ENCODE assay signal across 1 cellular context in the genomic region with DNA sequence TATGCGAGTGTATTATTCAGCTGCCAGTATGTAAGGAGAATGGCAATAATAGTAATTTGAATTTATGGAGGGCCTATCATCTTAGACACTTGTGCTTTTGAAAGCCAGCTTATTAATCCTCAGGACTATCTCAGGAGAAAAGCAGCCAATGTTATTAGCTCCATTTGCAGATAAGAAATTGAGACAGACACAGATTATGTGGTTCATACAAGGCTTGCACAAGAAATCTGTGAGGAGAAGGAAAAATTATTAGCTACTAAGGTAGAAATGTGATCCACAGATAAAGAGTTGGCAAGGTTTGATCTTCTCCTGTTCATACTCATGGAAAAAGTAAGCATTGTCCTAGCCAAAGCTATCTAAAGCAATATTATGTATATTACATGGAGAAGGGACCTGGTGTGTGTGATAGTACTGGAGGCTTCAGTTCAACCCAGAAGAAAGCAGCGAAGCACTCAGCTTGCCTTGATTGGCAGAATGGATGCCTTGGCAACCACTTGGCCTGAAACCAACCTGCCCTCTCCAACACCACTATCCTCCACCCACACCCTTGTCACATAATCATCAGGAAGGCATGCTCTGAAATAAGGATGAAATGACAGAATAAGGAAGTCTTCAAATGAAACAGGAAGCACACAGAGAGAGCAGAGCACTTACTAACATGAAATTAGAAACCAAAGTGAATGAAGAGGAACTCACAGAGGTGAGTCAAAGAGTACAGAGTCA.
TF ChIP-seq lines count a peak whose summit lies in the region.

No MANE protein-coding gene starts in this region.

TF ChIP-seq in K562, 482 proteins besides CTCF, POLR2A, EP300 and RAD21 (continued from another document and continues in another):
- TF ChIP-seq REST (CRISPR knock-in tag; IDR thresholded peaks at IDR 0.05; ENCODE audit: low read depth) (no peak), COPS2 (conservative IDR thresholded peaks at IDR 0.05) (no peak), CREB1 (IDR thresholded peaks at IDR 0.05) (no peak), CREB1 (CRISPR knock-in tag; IDR thresholded peaks at IDR 0.05) (no peak), ZNF778 (CRISPR knock-in tag; IDR thresholded peaks at IDR 0.05) (no peak), EGR1 (conservative IDR thresholded peaks at IDR 0.05) (peak; percentile 83), NFIC (IDR thresholded peaks at IDR 0.05) (peak; percentile 90), ZNF311 (CRISPR knock-in tag; IDR thresholded peaks at IDR 0.05) (no peak), ARID2 (IDR thresholded peaks at IDR 0.05) (no peak), ZKSCAN1 (IDR thresholded peaks at IDR 0.05; ENCODE audit: low read depth, low read length) (no peak), PCBP1 (IDR thresholded peaks at IDR 0.05; ENCODE audit: low read depth, low read length, poor library complexity, severe bottlenecking) (no peak), ZNF75A (CRISPR knock-in tag; IDR thresholded peaks at IDR 0.05) (no peak), PBX2 (CRISPR knock-in tag; IDR thresholded peaks at IDR 0.05; ENCODE audit: low read depth) (no peak), PBX2 (tag; conservative IDR thresholded peaks at IDR 0.05; ENCODE audit: low read depth) (peak; percentile 85), NCOA6 (IDR thresholded peaks at IDR 0.05) (no peak), ZSCAN32 (CRISPR knock-in tag; IDR thresholded peaks at IDR 0.05) (no peak), CHCHD3 (CRISPR knock-in tag; IDR thresholded peaks at IDR 0.05) (no peak), FOXP4 (CRISPR knock-in tag; IDR thresholded peaks at IDR 0.05; ENCODE audit: borderline replicate concordance) (0 out of 2 replicates have a peak, but pooled peaks have one; percentile 54), ZBTB1 (CRISPR knock-in tag; IDR thresholded peaks at IDR 0.05; ENCODE audit: borderline replicate concordance, low read depth) (no peak), ARNT (IDR thresholded peaks at IDR 0.05) (0 out of 4 replicates have a peak, but pooled peaks of 1 of the 2 experiments have one; percentile 41), NELFE (IDR thresholded peaks at IDR 0.05; ENCODE audit: insufficient read depth, insufficient read length) (no peak), HDAC1 (IDR thresholded peaks at IDR 0.05) (0 out of 4 replicates have a peak, but pooled peaks of 1 of the 2 experiments have one; percentile 29), ZNF384 (IDR thresholded peaks at IDR 0.05; ENCODE audit: low read depth, low read length) (no peak), CCAR2 (IDR thresholded peaks at IDR 0.05; ENCODE audit: low read depth, low read length) (no peak), HEY1 (CRISPR knock-in tag; IDR thresholded peaks at IDR 0.05; ENCODE audit: borderline replicate concordance) (no peak), ZNF174 (CRISPR knock-in tag; IDR thresholded peaks at IDR 0.05) (no peak), RBM15 (IDR thresholded peaks at IDR 0.05; ENCODE audit: insufficient read depth, low read length) (no peak)
- TF ChIP-seq, protein P1, sequence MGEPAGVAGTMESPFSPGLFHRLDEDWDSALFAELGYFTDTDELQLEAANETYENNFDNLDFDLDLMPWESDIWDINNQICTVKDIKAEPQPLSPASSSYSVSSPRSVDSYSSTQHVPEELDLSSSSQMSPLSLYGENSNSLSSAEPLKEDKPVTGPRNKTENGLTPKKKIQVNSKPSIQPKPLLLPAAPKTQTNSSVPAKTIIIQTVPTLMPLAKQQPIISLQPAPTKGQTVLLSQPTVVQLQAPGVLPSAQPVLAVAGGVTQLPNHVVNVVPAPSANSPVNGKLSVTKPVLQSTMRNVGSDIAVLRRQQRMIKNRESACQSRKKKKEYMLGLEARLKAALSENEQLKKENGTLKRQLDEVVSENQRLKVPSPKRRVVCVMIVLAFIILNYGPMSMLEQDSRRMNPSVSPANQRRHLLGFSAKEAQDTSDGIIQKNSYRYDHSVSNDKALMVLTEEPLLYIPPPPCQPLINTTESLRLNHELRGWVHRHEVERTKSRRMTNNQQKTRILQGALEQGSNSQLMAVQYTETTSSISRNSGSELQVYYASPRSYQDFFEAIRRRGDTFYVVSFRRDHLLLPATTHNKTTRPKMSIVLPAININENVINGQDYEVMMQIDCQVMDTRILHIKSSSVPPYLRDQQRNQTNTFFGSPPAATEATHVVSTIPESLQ (CRISPR knock-in tag; IDR thresholded peaks at IDR 0.05) = no peak
- TF ChIP-seq, protein P2, sequence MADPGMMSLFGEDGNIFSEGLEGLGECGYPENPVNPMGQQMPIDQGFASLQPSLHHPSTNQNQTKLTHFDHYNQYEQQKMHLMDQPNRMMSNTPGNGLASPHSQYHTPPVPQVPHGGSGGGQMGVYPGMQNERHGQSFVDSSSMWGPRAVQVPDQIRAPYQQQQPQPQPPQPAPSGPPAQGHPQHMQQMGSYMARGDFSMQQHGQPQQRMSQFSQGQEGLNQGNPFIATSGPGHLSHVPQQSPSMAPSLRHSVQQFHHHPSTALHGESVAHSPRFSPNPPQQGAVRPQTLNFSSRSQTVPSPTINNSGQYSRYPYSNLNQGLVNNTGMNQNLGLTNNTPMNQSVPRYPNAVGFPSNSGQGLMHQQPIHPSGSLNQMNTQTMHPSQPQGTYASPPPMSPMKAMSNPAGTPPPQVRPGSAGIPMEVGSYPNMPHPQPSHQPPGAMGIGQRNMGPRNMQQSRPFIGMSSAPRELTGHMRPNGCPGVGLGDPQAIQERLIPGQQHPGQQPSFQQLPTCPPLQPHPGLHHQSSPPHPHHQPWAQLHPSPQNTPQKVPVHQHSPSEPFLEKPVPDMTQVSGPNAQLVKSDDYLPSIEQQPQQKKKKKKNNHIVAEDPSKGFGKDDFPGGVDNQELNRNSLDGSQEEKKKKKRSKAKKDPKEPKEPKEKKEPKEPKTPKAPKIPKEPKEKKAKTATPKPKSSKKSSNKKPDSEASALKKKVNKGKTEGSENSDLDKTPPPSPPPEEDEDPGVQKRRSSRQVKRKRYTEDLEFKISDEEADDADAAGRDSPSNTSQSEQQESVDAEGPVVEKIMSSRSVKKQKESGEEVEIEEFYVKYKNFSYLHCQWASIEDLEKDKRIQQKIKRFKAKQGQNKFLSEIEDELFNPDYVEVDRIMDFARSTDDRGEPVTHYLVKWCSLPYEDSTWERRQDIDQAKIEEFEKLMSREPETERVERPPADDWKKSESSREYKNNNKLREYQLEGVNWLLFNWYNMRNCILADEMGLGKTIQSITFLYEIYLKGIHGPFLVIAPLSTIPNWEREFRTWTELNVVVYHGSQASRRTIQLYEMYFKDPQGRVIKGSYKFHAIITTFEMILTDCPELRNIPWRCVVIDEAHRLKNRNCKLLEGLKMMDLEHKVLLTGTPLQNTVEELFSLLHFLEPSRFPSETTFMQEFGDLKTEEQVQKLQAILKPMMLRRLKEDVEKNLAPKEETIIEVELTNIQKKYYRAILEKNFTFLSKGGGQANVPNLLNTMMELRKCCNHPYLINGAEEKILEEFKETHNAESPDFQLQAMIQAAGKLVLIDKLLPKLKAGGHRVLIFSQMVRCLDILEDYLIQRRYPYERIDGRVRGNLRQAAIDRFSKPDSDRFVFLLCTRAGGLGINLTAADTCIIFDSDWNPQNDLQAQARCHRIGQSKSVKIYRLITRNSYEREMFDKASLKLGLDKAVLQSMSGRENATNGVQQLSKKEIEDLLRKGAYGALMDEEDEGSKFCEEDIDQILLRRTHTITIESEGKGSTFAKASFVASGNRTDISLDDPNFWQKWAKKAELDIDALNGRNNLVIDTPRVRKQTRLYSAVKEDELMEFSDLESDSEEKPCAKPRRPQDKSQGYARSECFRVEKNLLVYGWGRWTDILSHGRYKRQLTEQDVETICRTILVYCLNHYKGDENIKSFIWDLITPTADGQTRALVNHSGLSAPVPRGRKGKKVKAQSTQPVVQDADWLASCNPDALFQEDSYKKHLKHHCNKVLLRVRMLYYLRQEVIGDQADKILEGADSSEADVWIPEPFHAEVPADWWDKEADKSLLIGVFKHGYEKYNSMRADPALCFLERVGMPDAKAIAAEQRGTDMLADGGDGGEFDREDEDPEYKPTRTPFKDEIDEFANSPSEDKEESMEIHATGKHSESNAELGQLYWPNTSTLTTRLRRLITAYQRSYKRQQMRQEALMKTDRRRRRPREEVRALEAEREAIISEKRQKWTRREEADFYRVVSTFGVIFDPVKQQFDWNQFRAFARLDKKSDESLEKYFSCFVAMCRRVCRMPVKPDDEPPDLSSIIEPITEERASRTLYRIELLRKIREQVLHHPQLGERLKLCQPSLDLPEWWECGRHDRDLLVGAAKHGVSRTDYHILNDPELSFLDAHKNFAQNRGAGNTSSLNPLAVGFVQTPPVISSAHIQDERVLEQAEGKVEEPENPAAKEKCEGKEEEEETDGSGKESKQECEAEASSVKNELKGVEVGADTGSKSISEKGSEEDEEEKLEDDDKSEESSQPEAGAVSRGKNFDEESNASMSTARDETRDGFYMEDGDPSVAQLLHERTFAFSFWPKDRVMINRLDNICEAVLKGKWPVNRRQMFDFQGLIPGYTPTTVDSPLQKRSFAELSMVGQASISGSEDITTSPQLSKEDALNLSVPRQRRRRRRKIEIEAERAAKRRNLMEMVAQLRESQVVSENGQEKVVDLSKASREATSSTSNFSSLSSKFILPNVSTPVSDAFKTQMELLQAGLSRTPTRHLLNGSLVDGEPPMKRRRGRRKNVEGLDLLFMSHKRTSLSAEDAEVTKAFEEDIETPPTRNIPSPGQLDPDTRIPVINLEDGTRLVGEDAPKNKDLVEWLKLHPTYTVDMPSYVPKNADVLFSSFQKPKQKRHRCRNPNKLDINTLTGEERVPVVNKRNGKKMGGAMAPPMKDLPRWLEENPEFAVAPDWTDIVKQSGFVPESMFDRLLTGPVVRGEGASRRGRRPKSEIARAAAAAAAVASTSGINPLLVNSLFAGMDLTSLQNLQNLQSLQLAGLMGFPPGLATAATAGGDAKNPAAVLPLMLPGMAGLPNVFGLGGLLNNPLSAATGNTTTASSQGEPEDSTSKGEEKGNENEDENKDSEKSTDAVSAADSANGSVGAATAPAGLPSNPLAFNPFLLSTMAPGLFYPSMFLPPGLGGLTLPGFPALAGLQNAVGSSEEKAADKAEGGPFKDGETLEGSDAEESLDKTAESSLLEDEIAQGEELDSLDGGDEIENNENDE (IDR thresholded peaks at IDR 0.05; ENCODE audit: low read depth, low read length) = no peak
- TF ChIP-seq, protein P3, sequence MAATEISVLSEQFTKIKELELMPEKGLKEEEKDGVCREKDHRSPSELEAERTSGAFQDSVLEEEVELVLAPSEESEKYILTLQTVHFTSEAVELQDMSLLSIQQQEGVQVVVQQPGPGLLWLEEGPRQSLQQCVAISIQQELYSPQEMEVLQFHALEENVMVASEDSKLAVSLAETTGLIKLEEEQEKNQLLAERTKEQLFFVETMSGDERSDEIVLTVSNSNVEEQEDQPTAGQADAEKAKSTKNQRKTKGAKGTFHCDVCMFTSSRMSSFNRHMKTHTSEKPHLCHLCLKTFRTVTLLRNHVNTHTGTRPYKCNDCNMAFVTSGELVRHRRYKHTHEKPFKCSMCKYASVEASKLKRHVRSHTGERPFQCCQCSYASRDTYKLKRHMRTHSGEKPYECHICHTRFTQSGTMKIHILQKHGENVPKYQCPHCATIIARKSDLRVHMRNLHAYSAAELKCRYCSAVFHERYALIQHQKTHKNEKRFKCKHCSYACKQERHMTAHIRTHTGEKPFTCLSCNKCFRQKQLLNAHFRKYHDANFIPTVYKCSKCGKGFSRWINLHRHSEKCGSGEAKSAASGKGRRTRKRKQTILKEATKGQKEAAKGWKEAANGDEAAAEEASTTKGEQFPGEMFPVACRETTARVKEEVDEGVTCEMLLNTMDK (IDR thresholded peaks at IDR 0.05; ENCODE audit: borderline replicate concordance, insufficient read depth, low read depth, low read length, poor library complexity, severe bottlenecking) = no peak
